Comparison of ENCODE assay signal across 18 cellular contexts in the genomic region with DNA sequence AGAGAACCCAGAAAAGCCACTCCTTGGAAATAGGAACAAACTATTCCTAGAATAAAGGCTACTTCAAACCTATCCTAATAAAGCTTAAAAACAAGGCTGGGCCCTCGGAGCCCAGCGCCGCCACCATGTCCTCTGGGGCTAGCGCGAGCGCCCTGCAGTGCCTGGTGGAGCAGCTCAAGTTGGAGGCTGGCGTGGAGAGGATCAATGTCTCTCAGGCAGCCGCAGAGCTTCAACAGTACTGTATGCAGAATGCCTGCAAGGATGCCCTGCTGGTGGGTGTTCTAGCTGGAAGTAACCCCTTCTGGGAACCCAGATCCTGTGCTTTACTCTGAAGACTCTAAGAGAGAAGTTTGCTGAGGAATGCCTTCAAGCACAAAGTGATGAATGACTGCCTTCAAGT.
"Had no signal": no experiment of that assay in that cellular context is flagged by ENCODE, and none has a peak within 500 bp of the region (broad histone marks: within the 10 kb centered on the region; RNA-seq: fewer than 3 reads in every experiment).

No MANE protein-coding gene starts in this region.

- H3K27ac ChIP-seq: esophagus muscularis mucosa, gastroesophageal sphincter, pancreas, upper lobe of left lung, uterus had no signal

- H3K4me3 ChIP-seq: dorsolateral prefrontal cortex, esophagus muscularis mucosa, gastroesophageal sphincter, mucosa of descending colon, pancreas, upper lobe of left lung, uterus had no signal

- ATAC-seq: gastroesophageal sphincter; mucosa of descending colon; naive thymus-derived CD8-positive, alpha-beta T cell; pancreas; right cardiac atrium had no signal

- H3K36me3 ChIP-seq: esophagus muscularis mucosa, gastroesophageal sphincter, pancreas, upper lobe of left lung, uterus had no signal

- H3K4me3 Mint-ChIP-seq: naive thymus-derived CD8-positive, alpha-beta T cell had no signal

- H3K4me1 ChIP-seq: uterus had no signal

- DNase-seq: cortex of kidney; dorsolateral prefrontal cortex; effector CD8-positive, alpha-beta T cell; glutamatergic neuron; kidney glomerular epithelial cell; mucosa of descending colon; naive thymus-derived CD8-positive, alpha-beta T cell; nucleus accumbens; pancreas; right cardiac atrium; small intestine; stimulated activated CD4-positive, alpha-beta T cell treated with anti-CD3 and anti-CD28 coated beads, Interleukin-12 subunit alpha, Interleukin-12 subunit beta, amount 100 ng/mL, for 4 hours; stimulated activated naive CD4-positive, alpha-beta T cell; uterus had no signal

- H3K27me3 ChIP-seq: dorsolateral prefrontal cortex, esophagus muscularis mucosa, gastroesophageal sphincter, pancreas, upper lobe of left lung, uterus had no signal

- H3K9me3 Mint-ChIP-seq: naive thymus-derived CD8-positive, alpha-beta T cell had no signal

- H3K9me3 ChIP-seq: esophagus muscularis mucosa, gastroesophageal sphincter, mucosa of descending colon, pancreas, upper lobe of left lung, uterus had no signal

- H3K27me3 Mint-ChIP-seq: naive thymus-derived CD8-positive, alpha-beta T cell; progenitor cell of endocrine pancreas had no signal

- H3K27ac Mint-ChIP-seq: progenitor cell of endocrine pancreas had no signal
